Comparison of ENCODE assay signal across 14 cellular contexts in genomic region chr9:79955300-79955699, GRCh38.
DNase-seq lines count a peak whose midpoint lies in the region; ATAC-seq, FAIRE-seq and TF ChIP-seq lines count a peak whose summit lies in the region.
"Had no signal": no experiment of that assay in that cellular context is flagged by ENCODE, and none has a peak within 500 bp of the region (broad histone marks: within the 10 kb centered on the region; RNA-seq: fewer than 3 reads in every experiment).

No MANE protein-coding gene starts in this region.

- H3K27me3 Mint-ChIP-seq in activated CD8-positive, alpha-beta memory T cell treated with anti-CD3 and anti-CD28 coated beads, Interleukin-2, amount 10 ng/mL, durations not matched to agents 7 days and 5 days = peaks cover 17% of the 10 kb centered on the region
- H3K27me3 Mint-ChIP-seq in activated naive CD8-positive, alpha-beta T cell treated with anti-CD3 and anti-CD28 coated beads, Interleukin-2, amount 50 U/mL, for 24 hours = peaks cover under 1% of the 10 kb centered on the region
- H3K27me3 Mint-ChIP-seq: memory B cell had no signal

- TF ChIP-seq CTCF in right lobe of liver (IDR thresholded peaks at IDR 0.05) = peak in 3 of 4 donors; percentile 24 to 43 (median 34)

- no peak overlapping the region for H3K27ac ChIP-seq in right lobe of liver
- H3K27ac ChIP-seq: prostate gland, uterus had no signal

- intact Hi-C loops in right lobe of liver (cut with DNase I) = no loop called here

- H3K27ac Mint-ChIP-seq in activated CD8-positive, alpha-beta memory T cell treated with anti-CD3 and anti-CD28 coated beads, Interleukin-2, amount 10 ng/mL, durations not matched to agents 7 days and 5 days = no peak overlapping the region
- no peak overlapping the region for H3K27ac Mint-ChIP-seq in activated naive CD8-positive, alpha-beta T cell treated with anti-CD3 and anti-CD28 coated beads, Interleukin-2, amount 50 U/mL, for 24 hours
- H3K27ac Mint-ChIP-seq: memory B cell had no signal

- H3K36me3 ChIP-seq in right lobe of liver = no peaks in the 10 kb centered on the region
- H3K36me3 ChIP-seq: prostate gland, uterus had no signal

- H3K9me3 Mint-ChIP-seq in activated CD8-positive, alpha-beta memory T cell treated with anti-CD3 and anti-CD28 coated beads, Interleukin-2, amount 10 ng/mL, durations not matched to agents 7 days and 5 days (ENCODE audit: low read depth) = no peaks in the 10 kb centered on the region
- no peaks in the 10 kb centered on the region for H3K9me3 Mint-ChIP-seq in activated naive CD8-positive, alpha-beta T cell treated with anti-CD3 and anti-CD28 coated beads, Interleukin-2, amount 50 U/mL, for 24 hours

- no peak overlapping the region for H3K4me3 ChIP-seq in right lobe of liver
- H3K4me3 ChIP-seq: prostate gland, uterus had no signal

- WGBS in right lobe of liver (ENCODE audit: insufficient coverage, low coverage, low lambda C conversion rate, missing lambda C conversion rate) = 67% methylated on average over 1 of the region's 3 CpGs

- no peaks in the 10 kb centered on the region for H3K9me3 ChIP-seq in right lobe of liver
- H3K9me3 ChIP-seq: prostate gland, uterus had no signal

- no peak for ATAC-seq in activated CD8-positive, alpha-beta memory T cell treated with anti-CD3 and anti-CD28 coated beads, Interleukin-2, amount 10 ng/mL, durations not matched to agents 7 days and 5 days
- ATAC-seq in activated naive CD8-positive, alpha-beta T cell treated with anti-CD3 and anti-CD28 coated beads, Interleukin-2, amount 50 U/mL, for 24 hours = no peak
- ATAC-seq in right lobe of liver = no peak
- no peak for ATAC-seq in GM21367 (IDR thresholded peaks at IDR 0.05; ENCODE audit: unreplicated experiment)
- ATAC-seq in HG03135 (IDR thresholded peaks at IDR 0.05; ENCODE audit: unreplicated experiment) = no peak

- FAIRE-seq in H54 (lab: Jason Lieb, UNC) = peak; percentile 68
- FAIRE-seq: TTC549 had no signal

- no peaks in the 10 kb centered on the region for H3K4me1 Mint-ChIP-seq in activated CD8-positive, alpha-beta memory T cell treated with anti-CD3 and anti-CD28 coated beads, Interleukin-2, amount 10 ng/mL, durations not matched to agents 7 days and 5 days
- no peaks in the 10 kb centered on the region for H3K4me1 Mint-ChIP-seq in activated naive CD8-positive, alpha-beta T cell treated with anti-CD3 and anti-CD28 coated beads, Interleukin-2, amount 50 U/mL, for 24 hours
- H3K4me1 Mint-ChIP-seq: memory B cell had no signal

- no peaks in the 10 kb centered on the region for H3K27me3 ChIP-seq in right lobe of liver
- H3K27me3 ChIP-seq: uterus had no signal

- peak; percentile 46 for DNase-seq in activated CD8-positive, alpha-beta memory T cell treated with anti-CD3 and anti-CD28 coated beads, Interleukin-2, amount 10 ng/mL, durations not matched to agents 7 days and 5 days
- DNase-seq in activated CD8-positive, alpha-beta memory T cell treated with anti-CD3 and anti-CD28 coated beads for 24 hours = no peak
- DNase-seq in H54 (ENCODE audit: insufficient read length, low spot score) (no peak), right lobe of liver (no peak), NCI-H2227 treated with DMSO at 0.1 percent for 48 hours (lab: John Stamatoyannopoulos, UW) (no peak)
- DNase-seq in activated naive CD8-positive, alpha-beta T cell treated with anti-CD3 and anti-CD28 coated beads, Interleukin-2, amount 50 U/mL, for 24 hours = peak; percentile 2
- DNase-seq: C1 segment of cervical spinal cord, NCI-H1417, uterus had no signal

- no peak for TF ChIP-seq POLR2A in H54 (IDR thresholded peaks at IDR 0.05; ENCODE audit: low read depth, low read length)
- no peak for TF ChIP-seq POLR2A in right lobe of liver (IDR thresholded peaks at IDR 0.05)

- no peak overlapping the region for H3K4me3 Mint-ChIP-seq in activated CD8-positive, alpha-beta memory T cell treated with anti-CD3 and anti-CD28 coated beads, Interleukin-2, amount 10 ng/mL, durations not matched to agents 7 days and 5 days
- H3K4me3 Mint-ChIP-seq in activated naive CD8-positive, alpha-beta T cell treated with anti-CD3 and anti-CD28 coated beads, Interleukin-2, amount 50 U/mL, for 24 hours = no peak overlapping the region
- H3K4me3 Mint-ChIP-seq: memory B cell had no signal

- H3K4me1 ChIP-seq in right lobe of liver = no peaks in the 10 kb centered on the region
- H3K4me1 ChIP-seq: prostate gland, uterus had no signal

- CTCF ChIA-PET in activated CD8-positive, alpha-beta memory T cell treated with anti-CD3 and anti-CD28 coated beads, Interleukin-2, amount 10 ng/mL, durations not matched to agents 7 days and 5 days (lab: Charles Lee) = interaction anchor here (1.8 kb wide), 1 partner anchor 9 kb away, joined by 4 read pairs; no protein-coding TSS in a partner anchor

- no peaks in the 10 kb centered on the region for H3K36me3 Mint-ChIP-seq in activated CD8-positive, alpha-beta memory T cell treated with anti-CD3 and anti-CD28 coated beads, Interleukin-2, amount 10 ng/mL, durations not matched to agents 7 days and 5 days
- no peaks in the 10 kb centered on the region for H3K36me3 Mint-ChIP-seq in activated naive CD8-positive, alpha-beta T cell treated with anti-CD3 and anti-CD28 coated beads, Interleukin-2, amount 50 U/mL, for 24 hours (ENCODE audit: low read depth)

Comparison
In these comparisons a context has a peak if more than half of its experiments do, and no peak if none do; other contexts are left out.
1. DNase-seq: peak in activated CD8-positive, alpha-beta memory T cell treated with anti-CD3 and anti-CD28 coated beads, Interleukin-2, amount 10 ng/mL, durations not matched to agents 7 days and 5 days (single experiment) and activated naive CD8-positive, alpha-beta T cell treated with anti-CD3 and anti-CD28 coated beads, Interleukin-2, amount 50 U/mL, for 24 hours (single experiment); none in activated CD8-positive, alpha-beta memory T cell treated with anti-CD3 and anti-CD28 coated beads for 24 hours (single experiment), H54 (single experiment), right lobe of liver (0 of 3) and NCI-H2227 treated with DMSO at 0.1 percent for 48 hours (single experiment).